In genomic region chrX:129939986-129940385, GRCh38 we compare ENCODE assay signal across 16 cellular contexts. TPM values are rescaled to one million over a fixed set of nuclear protein-coding genes. Genes with fewer than 3 reads are reported as not detected.
DNase-seq lines count a peak whose midpoint lies in the region; ATAC-seq and TF ChIP-seq lines count a peak whose summit lies in the region.
"Had no signal": no experiment of that assay in that cellular context is flagged by ENCODE, and none has a peak within 500 bp of the region (broad histone marks: within the 10 kb centered on the region; RNA-seq: fewer than 3 reads in every experiment).

No MANE protein-coding gene starts in this region.

- H3K9ac ChIP-seq in neuronal stem cell (ENCODE audit: low read depth, low read length, poor library complexity), result no peak overlapping the region

- H3K79me1 ChIP-seq in neuronal stem cell (ENCODE audit: low read depth, low read length), result no peaks in the 10 kb centered on the region

- H3K9me3 ChIP-seq in neuronal stem cell (replicated peaks in 1 of 2; ENCODE audit: control insufficient read depth in 2 of 2, insufficient read depth in 1 of 2, low read depth in 1 of 2, low read length in 2 of 2) (no peaks in the 10 kb centered on the region), left lung (no peaks in the 10 kb centered on the region)

- H3K27ac Mint-ChIP-seq in nephron progenitor cell, result no peak overlapping the region

- H2BK120ac ChIP-seq in neuronal stem cell (ENCODE audit: low read depth, low read length), result no peak overlapping the region

- H2BK15ac ChIP-seq in neuronal stem cell (ENCODE audit: low read length), result no peak overlapping the region

- no peaks in the 10 kb centered on the region for H3K36me3 ChIP-seq in H7 (replicated peaks; ENCODE audit: control insufficient read depth, insufficient read depth, low read length)
- no peaks in the 10 kb centered on the region for H3K36me3 ChIP-seq in neuronal stem cell (replicated peaks in 1 of 2; ENCODE audit: control insufficient read depth in 2 of 2, insufficient read depth in 2 of 2, low read length in 2 of 2)
- no peaks in the 10 kb centered on the region for H3K36me3 ChIP-seq in left lung

- peaks cover 34% of the 10 kb centered on the region for H3K9me3 Mint-ChIP-seq in nephron progenitor cell

- no peak overlapping the region for H3K4ac ChIP-seq in neuronal stem cell (ENCODE audit: low read length)

- WGBS in neuronal stem cell (ENCODE audit: extremely low coverage in 2 of 2, insufficient read length in 2 of 2, insufficient replicate concordance in 1 of 2), 2 donors, result no CpG with 5 or more reads among the region's 8 CpGs

- peak overlapping the region; percentile 13 for H2AFZ ChIP-seq in neuronal stem cell (ENCODE audit: low read length)

- no peak overlapping the region for H3K4me3 Mint-ChIP-seq in nephron progenitor cell

- H3K27me3 ChIP-seq in H7 (ENCODE audit: control insufficient read depth, insufficient read depth, low read length) (peaks cover 55% of the 10 kb centered on the region), neuronal stem cell (ENCODE audit: control insufficient read depth in 3 of 3, insufficient read depth in 3 of 3, low read depth in 1 of 3, low read length in 3 of 3) (peaks cover 0 to 50% (median 8%) of the 10 kb centered on the region in 3 experiments), left lung (no peaks in the 10 kb centered on the region)

- no peak for ATAC-seq in left lung
- ATAC-seq: Panc1, SK-N-SH treated with all-trans-retinoic acid at 6 μM for 48 hours had no signal

- no peak for TF ChIP-seq CTCF in nephron progenitor cell (IDR thresholded peaks at IDR 0.05)
- no peak for TF ChIP-seq CTCF in left lung (IDR thresholded peaks at IDR 0.05)

- H3K4me3 ChIP-seq in H7 (ENCODE audit: insufficient read depth, low read depth, low read length) (no peak overlapping the region), neuronal stem cell (ENCODE audit: low read length in 2 of 2) (no peak overlapping the region), left lung (no peak overlapping the region)

- no peaks in the 10 kb centered on the region for H3K36me3 Mint-ChIP-seq in nephron progenitor cell (ENCODE audit: low read depth)

- intact Hi-C loops in left lung (cut with DNase I), result no loop called here

- H4K91ac ChIP-seq in neuronal stem cell (ENCODE audit: low read depth, low read length, poor library complexity), result no peak overlapping the region

- H3K4me1 ChIP-seq in neuronal stem cell (ENCODE audit: control insufficient read depth in 2 of 2, insufficient read depth in 1 of 2, low read depth in 1 of 2, low read length in 2 of 2), result peaks cover 4 to 7% of the 10 kb centered on the region in 2 donors
- H3K4me1 ChIP-seq in left lung, result no peaks in the 10 kb centered on the region

- no peak overlapping the region for H4K8ac ChIP-seq in neuronal stem cell (ENCODE audit: low read depth, low read length)

- DNase-seq in NCI-H748 (lab: John Stamatoyannopoulos, UW; ENCODE audit: unreplicated experiment) (peak; percentile 33), NCI-H748 treated with DMSO at 0.1 percent for 48 hours (lab: John Stamatoyannopoulos, UW) (no peak), H7 (peak; percentile 59), NCI-H510A treated with DMSO at 0.1 percent for 48 hours (lab: John Stamatoyannopoulos, UW) (peak; percentile 8), neuronal stem cell (ENCODE audit: low spot score) (no peak), nephron progenitor cell (no peak), left lung (no peak)
- DNase-seq: AML-193, KBM-7, NCI-H1048, NCI-H1694 treated with DMSO at 0.1 percent for 48 hours, NCI-H2171, NCI-H526, Right ventricle myocardium superior had no signal

- H2AK5ac ChIP-seq in neuronal stem cell (ENCODE audit: low read depth, low read length), result no peak overlapping the region

- no peak overlapping the region for H3K14ac ChIP-seq in neuronal stem cell (ENCODE audit: low read length)

- H3K27me3 Mint-ChIP-seq in nephron progenitor cell (ENCODE audit: low read depth, poor library complexity), result peaks cover 28% of the 10 kb centered on the region

- no peak overlapping the region for H3K4me2 ChIP-seq in neuronal stem cell (ENCODE audit: insufficient read depth, low read length, poor library complexity, severe bottlenecking)

- H3K4me1 Mint-ChIP-seq in nephron progenitor cell, result peaks cover 26% of the 10 kb centered on the region

- H3K18ac ChIP-seq in neuronal stem cell (ENCODE audit: low read length), result no peak overlapping the region

- H2BK12ac ChIP-seq in neuronal stem cell (ENCODE audit: low read length), result no peak overlapping the region

- no peak overlapping the region for H2BK5ac ChIP-seq in neuronal stem cell (ENCODE audit: low read length)

- H3K27ac ChIP-seq in neuronal stem cell (replicated peaks; ENCODE audit: low read length) (no peak overlapping the region), left lung (no peak overlapping the region)

- H3K23ac ChIP-seq in neuronal stem cell (ENCODE audit: low read depth, low read length, poor library complexity), result no peak overlapping the region

RNA-seq across cellular contexts. Expression of gene UTP14A, which starts 34.0 kb away (rescaled TPM):
- total RNA-seq in H7 (2014; rRNA removed; shearing (Covaris generic)), result 16.2 and 16.3 TPM in 2 replicates
- polyA plus RNA-seq in neuronal stem cell (2013, experiment 1 of 2), result 6.5 TPM
- polyA plus RNA-seq in neuronal stem cell (2013, experiment 2 of 2), result 6.3 TPM
- 10 to 100 TPM; 12.3 to 16.3 TPM for total RNA-seq in left lung

RNA-seq across cellular contexts. Expression of gene BCORL1, which starts 42.4 kb away (rescaled TPM):
- total RNA-seq in H7 (2014; rRNA removed; shearing (Covaris generic)), result 2.4 and 2.5 TPM in 2 replicates
- 18.2 TPM for polyA plus RNA-seq in neuronal stem cell (2013, experiment 1 of 2)
- polyA plus RNA-seq in neuronal stem cell (2013, experiment 2 of 2), result 17.8 TPM
- total RNA-seq in left lung, result 10 to 100 TPM; 12.1 to 14.3 TPM

Comparison
In these comparisons a context has a peak if more than half of its experiments do, and no peak if none do; other contexts are left out.
1. DNase-seq: peak in NCI-H748 (single experiment), H7 (single experiment) and NCI-H510A treated with DMSO at 0.1 percent for 48 hours (single experiment); none in NCI-H748 treated with DMSO at 0.1 percent for 48 hours (single experiment), neuronal stem cell (single experiment), nephron progenitor cell (single experiment) and left lung (0 of 2).